Comparison of ENCODE assay signal across 1 cellular context in the genomic region with DNA sequence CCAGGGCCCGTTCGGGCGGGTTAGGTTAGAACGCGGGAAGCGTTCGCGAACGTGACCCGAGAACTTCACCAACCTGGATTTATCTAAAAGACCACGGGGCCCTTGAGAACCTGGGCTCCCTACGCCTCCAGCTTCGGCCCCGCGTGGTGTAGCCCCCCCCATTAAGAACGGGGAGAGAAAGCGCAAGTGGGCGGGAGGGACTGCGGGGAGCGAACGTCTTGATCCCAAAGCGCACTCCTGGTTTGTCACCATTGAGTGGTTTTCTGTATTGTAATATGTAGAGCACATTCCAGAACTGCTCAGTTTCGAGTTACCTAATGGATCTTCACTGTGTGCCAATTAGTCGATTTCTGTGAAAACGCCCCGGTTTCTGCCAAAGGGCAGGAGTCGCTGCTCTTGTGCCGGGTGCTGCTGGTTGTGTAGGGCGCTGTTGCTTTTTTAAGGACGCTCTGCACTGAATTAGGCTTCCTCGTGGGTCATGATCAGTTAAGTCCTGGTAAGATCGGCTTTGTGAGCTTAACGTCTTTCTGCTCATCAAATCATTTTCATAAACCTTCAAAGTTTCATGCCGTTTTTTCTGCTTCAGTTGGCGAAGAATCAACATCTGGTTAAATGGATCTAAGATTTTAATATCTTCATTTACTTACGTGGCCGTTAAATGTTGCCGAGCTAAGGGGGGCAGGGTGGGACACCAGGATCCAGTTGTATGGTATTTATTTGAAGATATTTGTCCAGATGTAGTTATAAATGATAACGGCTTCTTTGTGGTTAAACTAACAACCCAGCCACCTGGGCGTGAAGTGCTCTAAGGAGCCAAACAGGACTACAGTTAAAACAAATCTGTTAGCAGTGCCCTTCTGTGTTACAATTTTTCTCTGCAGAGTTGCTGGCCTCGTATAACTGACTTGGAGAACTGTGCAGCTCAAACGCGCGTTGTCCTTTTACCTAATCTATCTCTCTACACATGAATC.
TF ChIP-seq lines count a peak whose summit lies in the region.

No MANE protein-coding gene starts in this region.

TF ChIP-seq in HepG2, 621 proteins besides CTCF, POLR2A, EP300 and RAD21 (continued from another document and continues in another):
- TF ChIP-seq YEATS2 (CRISPR knock-in tag; IDR thresholded peaks at IDR 0.05; ENCODE audit: borderline replicate concordance) (no peak), TP53 (CRISPR knock-in tag; conservative IDR thresholded peaks at IDR 0.05) (no peak), PHF5A (CRISPR knock-in tag; IDR thresholded peaks at IDR 0.05; ENCODE audit: low read depth, unreplicated experiment) (no peak), TEAD3 (CRISPR knock-in tag; optimal IDR thresholded peaks at IDR 0.05; ENCODE audit: borderline replicate concordance) (no peak), HMG20A (CRISPR knock-in tag; IDR thresholded peaks at IDR 0.05; ENCODE audit: borderline replicate concordance) (no peak), ZNF761 (CRISPR knock-in tag; conservative IDR thresholded peaks at IDR 0.05) (no peak), RBM22 (optimal IDR thresholded peaks at IDR 0.05; ENCODE audit: low read length) (no peak), SMAD9 (CRISPR knock-in tag; IDR thresholded peaks at IDR 0.05) (no peak), MLX (CRISPR knock-in tag; IDR thresholded peaks at IDR 0.05) (no peak), GLI4 (CRISPR knock-in tag; IDR thresholded peaks at IDR 0.05; ENCODE audit: borderline replicate concordance) (0 out of 2 replicates have a peak, but pooled peaks have one; percentile 8), SNAPC2 (CRISPR knock-in tag; IDR thresholded peaks at IDR 0.05) (no peak), JUND (CRISPR knock-in tag; IDR thresholded peaks at IDR 0.05) (no peak), DMTF1 (CRISPR knock-in tag; IDR thresholded peaks at IDR 0.05) (no peak), NBN (conservative IDR thresholded peaks at IDR 0.05) (no peak), ZNF615 (CRISPR knock-in tag; IDR thresholded peaks at IDR 0.05; ENCODE audit: borderline replicate concordance) (no peak), ZNF790 (CRISPR knock-in tag; IDR thresholded peaks at IDR 0.05; ENCODE audit: borderline replicate concordance) (no peak; the same call in 1 of the 2 replicates), ONECUT2 (CRISPR knock-in tag; IDR thresholded peaks at IDR 0.05) (no peak), MLXIP (CRISPR knock-in tag; IDR thresholded peaks at IDR 0.05; ENCODE audit: borderline replicate concordance) (no peak), PATZ1 (CRISPR knock-in tag; IDR thresholded peaks at IDR 0.05) (peak; percentile 82), BHLHE40 (IDR thresholded peaks at IDR 0.05; ENCODE audit: low read length) (no peak), ZBTB7B (CRISPR knock-in tag; IDR thresholded peaks at IDR 0.05) (no peak), ZNF12 (CRISPR knock-in tag; IDR thresholded peaks at IDR 0.05) (no peak), PAF1 (CRISPR knock-in tag; IDR thresholded peaks at IDR 0.05) (no peak), DR1 (CRISPR knock-in tag; IDR thresholded peaks at IDR 0.05) (no peak), ZNF432 (CRISPR knock-in tag; IDR thresholded peaks at IDR 0.05; ENCODE audit: borderline replicate concordance) (no peak), E2F1 (CRISPR knock-in tag; IDR thresholded peaks at IDR 0.05) (no peak), ZSCAN21 (CRISPR knock-in tag; IDR thresholded peaks at IDR 0.05; ENCODE audit: borderline replicate concordance) (no peak), ZNF720 (CRISPR knock-in tag; IDR thresholded peaks at IDR 0.05) (no peak), MAFK (conservative IDR thresholded peaks at IDR 0.05 in 1 of 2, IDR thresholded peaks at IDR 0.05 in 1 of 2; ENCODE audit: low read length in 2 of 2) (no peak), REPIN1 (CRISPR knock-in tag; IDR thresholded peaks at IDR 0.05; ENCODE audit: borderline replicate concordance, low read depth) (no peak), KMT2B (CRISPR knock-in tag; IDR thresholded peaks at IDR 0.05) (peak; percentile 66; the same call in 1 of the 2 replicates), ETS1 (CRISPR knock-in tag; IDR thresholded peaks at IDR 0.05) (no peak), REXO4 (CRISPR knock-in tag; IDR thresholded peaks at IDR 0.05; ENCODE audit: borderline replicate concordance) (no peak)
- TF ChIP-seq, protein P1, sequence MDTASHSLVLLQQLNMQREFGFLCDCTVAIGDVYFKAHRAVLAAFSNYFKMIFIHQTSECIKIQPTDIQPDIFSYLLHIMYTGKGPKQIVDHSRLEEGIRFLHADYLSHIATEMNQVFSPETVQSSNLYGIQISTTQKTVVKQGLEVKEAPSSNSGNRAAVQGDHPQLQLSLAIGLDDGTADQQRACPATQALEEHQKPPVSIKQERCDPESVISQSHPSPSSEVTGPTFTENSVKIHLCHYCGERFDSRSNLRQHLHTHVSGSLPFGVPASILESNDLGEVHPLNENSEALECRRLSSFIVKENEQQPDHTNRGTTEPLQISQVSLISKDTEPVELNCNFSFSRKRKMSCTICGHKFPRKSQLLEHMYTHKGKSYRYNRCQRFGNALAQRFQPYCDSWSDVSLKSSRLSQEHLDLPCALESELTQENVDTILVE (CRISPR knock-in tag; IDR thresholded peaks at IDR 0.05), result no peak
- TF ChIP-seq, protein P2, sequence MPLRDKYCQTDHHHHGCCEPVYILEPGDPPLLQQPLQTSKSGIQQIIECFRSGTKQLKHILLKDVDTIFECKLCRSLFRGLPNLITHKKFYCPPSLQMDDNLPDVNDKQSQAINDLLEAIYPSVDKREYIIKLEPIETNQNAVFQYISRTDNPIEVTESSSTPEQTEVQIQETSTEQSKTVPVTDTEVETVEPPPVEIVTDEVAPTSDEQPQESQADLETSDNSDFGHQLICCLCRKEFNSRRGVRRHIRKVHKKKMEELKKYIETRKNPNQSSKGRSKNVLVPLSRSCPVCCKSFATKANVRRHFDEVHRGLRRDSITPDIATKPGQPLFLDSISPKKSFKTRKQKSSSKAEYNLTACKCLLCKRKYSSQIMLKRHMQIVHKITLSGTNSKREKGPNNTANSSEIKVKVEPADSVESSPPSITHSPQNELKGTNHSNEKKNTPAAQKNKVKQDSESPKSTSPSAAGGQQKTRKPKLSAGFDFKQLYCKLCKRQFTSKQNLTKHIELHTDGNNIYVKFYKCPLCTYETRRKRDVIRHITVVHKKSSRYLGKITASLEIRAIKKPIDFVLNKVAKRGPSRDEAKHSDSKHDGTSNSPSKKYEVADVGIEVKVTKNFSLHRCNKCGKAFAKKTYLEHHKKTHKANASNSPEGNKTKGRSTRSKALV (CRISPR knock-in tag; IDR thresholded peaks at IDR 0.05), result peak; percentile 53; the same call in 1 of the 2 replicates
